In genomic region chr15:81869161-81869928, GRCh38 we compare ENCODE assay signal across 16 cellular contexts.
DNase-seq lines count a peak whose midpoint lies in the region; TF ChIP-seq lines count a peak whose summit lies in the region.
"Had no signal": no experiment of that assay in that cellular context is flagged by ENCODE, and none has a peak within 500 bp of the region (broad histone marks: within the 10 kb centered on the region; RNA-seq: fewer than 3 reads in every experiment).

No MANE protein-coding gene starts in this region.

- H3K27ac ChIP-seq in coronary artery, result no peak overlapping the region
- H3K27ac ChIP-seq: A549; BLaER1 treated with 17β-estradiol and CSF1 and Interleukin-3, amounts not matched to agents 10 nM and 100 nM; SJCRH30 had no signal

- H3K9ac ChIP-seq in ES-I3 (ENCODE audit: low read depth, low read length) (peak overlapping the region; percentile 99; the same call in 1 of the 2 replicates), NT2/D1 (ENCODE audit: insufficient read length, low read depth) (no peak overlapping the region)
- H3K9ac ChIP-seq: BLaER1 treated with 17β-estradiol and CSF1 and Interleukin-3, amounts not matched to agents 10 nM and 100 nM had no signal

- H3K4me3 ChIP-seq in NT2/D1 (ENCODE audit: insufficient read length, low read depth) (peak overlapping the region; percentile 27), coronary artery (no peak overlapping the region)
- H3K4me3 ChIP-seq: A549; BLaER1 treated with 17β-estradiol and CSF1 and Interleukin-3, amounts not matched to agents 10 nM and 100 nM; SJCRH30 had no signal

- TF ChIP-seq CTCF in endothelial cell (IDR thresholded peaks at IDR 0.05; ENCODE audit: unreplicated experiment) (no peak), nephron progenitor cell (IDR thresholded peaks at IDR 0.05) (no peak), coronary artery (IDR thresholded peaks at IDR 0.05) (no peak)

- H3K4me3 Mint-ChIP-seq in endothelial cell (ENCODE audit: unreplicated experiment) (peak overlapping the region; percentile 51), nephron progenitor cell (peak overlapping the region; percentile 84)

- peak overlapping the region; percentile 57 for H3K27ac Mint-ChIP-seq in endothelial cell (ENCODE audit: unreplicated experiment)
- H3K27ac Mint-ChIP-seq in nephron progenitor cell, result no peak overlapping the region

- no peaks in the 10 kb centered on the region for H3K9me3 ChIP-seq in ES-I3 (ENCODE audit: control insufficient read depth, insufficient read depth, low read length)
- H3K9me3 ChIP-seq in NT2/D1 (ENCODE audit: insufficient read depth, low read length), result peaks cover 11% of the 10 kb centered on the region; the same call in 1 of the 2 replicates
- H3K9me3 ChIP-seq: A549 had no signal

- DNase-seq in NT2/D1 (ENCODE audit: low read depth, low spot score), result no peak
- no peak for DNase-seq in endothelial cell (ENCODE audit: low spot score)
- DNase-seq in nephron progenitor cell, result no peak
- no peak for DNase-seq in GOT3 (lab: John Stamatoyannopoulos, UW)
- no peak for DNase-seq in pons (ENCODE audit: low spot score)
- no peak for DNase-seq in NOMO-1 treated with dmso at 0.1 percent for 144 hours (lab: John Stamatoyannopoulos, UW; ENCODE audit: unreplicated experiment)
- no peak for DNase-seq in coronary artery (ENCODE audit: low spot score)
- DNase-seq: NCI-H1105 treated with DMSO at 0.1 percent for 48 hours; NCI-H1694 treated with DMSO at 0.1 percent for 48 hours; NCI-H345; NCI-H526; NK-92 treated with Interleukin-12 subunit alpha and Interleukin-12 subunit beta, amount 100 ng/mL, for 24 hours; SJCRH30 had no signal

- peaks cover 5% of the 10 kb centered on the region for H3K27me3 Mint-ChIP-seq in endothelial cell (ENCODE audit: unreplicated experiment)
- H3K27me3 Mint-ChIP-seq in nephron progenitor cell (ENCODE audit: low read depth, poor library complexity), result peaks cover 3% of the 10 kb centered on the region

- H3K4me1 ChIP-seq in ES-I3 (ENCODE audit: insufficient read depth, low read length) (no peaks in the 10 kb centered on the region; the same call in 1 of the 2 replicates), NT2/D1 (ENCODE audit: insufficient read depth, insufficient read length) (no peaks in the 10 kb centered on the region)
- H3K4me1 ChIP-seq: A549, SJCRH30 had no signal

- H3K36me3 Mint-ChIP-seq in endothelial cell (ENCODE audit: low read depth, unreplicated experiment) (peaks cover 9% of the 10 kb centered on the region), nephron progenitor cell (ENCODE audit: low read depth) (peaks cover 51% of the 10 kb centered on the region)

- H3K4me1 Mint-ChIP-seq in endothelial cell (ENCODE audit: unreplicated experiment) (peaks cover 4% of the 10 kb centered on the region), nephron progenitor cell (peaks cover 11% of the 10 kb centered on the region)

- H3K36me3 ChIP-seq in ES-I3 (ENCODE audit: insufficient read depth, low read length), result no peaks in the 10 kb centered on the region
- H3K36me3 ChIP-seq in NT2/D1 (ENCODE audit: insufficient read depth, insufficient read length, low read length), result peaks cover 19% of the 10 kb centered on the region
- H3K36me3 ChIP-seq: BLaER1 treated with 17β-estradiol and CSF1 and Interleukin-3, amounts not matched to agents 10 nM and 100 nM; SJCRH30 had no signal

- no peaks in the 10 kb centered on the region for H3K27me3 ChIP-seq in NT2/D1 (ENCODE audit: insufficient read depth, insufficient read length)
- H3K27me3 ChIP-seq: BLaER1 treated with 17β-estradiol and CSF1 and Interleukin-3, amounts not matched to agents 10 nM and 100 nM; SJCRH30 had no signal

- no peaks in the 10 kb centered on the region for H3K9me3 Mint-ChIP-seq in endothelial cell (ENCODE audit: unreplicated experiment)
- peaks cover 34% of the 10 kb centered on the region for H3K9me3 Mint-ChIP-seq in nephron progenitor cell
